ENCODE assay signal across 24 cellular contexts in genomic region chr4:47238697-47239096, GRCh38.
A peak's percentile ranks its signal among the peaks of the same experiment; 100 is the strongest.
DNase-seq lines count a peak whose midpoint lies in the region; ATAC-seq and TF ChIP-seq lines count a peak whose summit lies in the region.
"Had no signal": no experiment of that assay in that cellular context is flagged by ENCODE, and none has a peak within 500 bp of the region (broad histone marks: within the 10 kb centered on the region; RNA-seq: fewer than 3 reads in every experiment).

No MANE protein-coding gene starts in this region.

- intact Hi-C loops in uterus (cut with DNase I; ENCODE audit: low total_unique reads) = no loop called here

- no peak overlapping the region for H2AFZ ChIP-seq in fibroblast of lung (ENCODE audit: low read length)
- H2AFZ ChIP-seq: GM23248 had no signal

- H3K36me3 Mint-ChIP-seq in endothelial cell (ENCODE audit: low read depth, unreplicated experiment) = no peaks in the 10 kb centered on the region
- H3K36me3 Mint-ChIP-seq: CD14-positive monocyte had no signal

- no peak overlapping the region for H3K27ac Mint-ChIP-seq in endothelial cell (ENCODE audit: unreplicated experiment)
- H3K27ac Mint-ChIP-seq: B cell, CD14-positive monocyte, H9 had no signal

- H3K4me2 ChIP-seq in fibroblast of lung (ENCODE audit: extremely low read depth, insufficient read depth, low read length) = no peak overlapping the region

- no peaks in the 10 kb centered on the region for H3K9me3 Mint-ChIP-seq in endothelial cell (ENCODE audit: unreplicated experiment)

- no peak overlapping the region for H3K9ac ChIP-seq in fibroblast of lung (ENCODE audit: insufficient read depth, low read length)
- H3K9ac ChIP-seq: GM23248 had no signal

- no peaks in the 10 kb centered on the region for H3K9me3 ChIP-seq in fibroblast of lung (ENCODE audit: control insufficient read depth, insufficient read depth, low read depth, low read length)
- no peaks in the 10 kb centered on the region for H3K9me3 ChIP-seq in uterus
- H3K9me3 ChIP-seq: SJSA1 had no signal

- H3K27me3 ChIP-seq in fibroblast of lung (ENCODE audit: control insufficient read depth, insufficient read depth, low read length) = no peaks in the 10 kb centered on the region
- no peaks in the 10 kb centered on the region for H3K27me3 ChIP-seq in uterus
- H3K27me3 ChIP-seq: SJSA1 had no signal

- no peak for TF ChIP-seq CTCF in AG10803 (conservative IDR thresholded peaks at IDR 0.05; ENCODE audit: low read length)
- TF ChIP-seq CTCF in fibroblast of lung (conservative IDR thresholded peaks at IDR 0.05 in 1 of 2, IDR thresholded peaks at IDR 0.05 in 1 of 2; ENCODE audit: low read depth in 1 of 2, low read length in 2 of 2) = no peak
- TF ChIP-seq CTCF in uterus (IDR thresholded peaks at IDR 0.05) = no peak
- no peak for TF ChIP-seq CTCF in endothelial cell (IDR thresholded peaks at IDR 0.05; ENCODE audit: unreplicated experiment)

- no peak overlapping the region for H3K27ac ChIP-seq in fibroblast of lung (ENCODE audit: insufficient read depth, low read length)
- H3K27ac ChIP-seq in uterus = no peak overlapping the region
- H3K27ac ChIP-seq: GM23248, SJSA1 had no signal

- H4K20me1 ChIP-seq in fibroblast of lung (ENCODE audit: control insufficient read depth, extremely low read depth, insufficient read depth, low read length) = no peaks in the 10 kb centered on the region

- no peaks in the 10 kb centered on the region for H3K79me2 ChIP-seq in fibroblast of lung (ENCODE audit: control insufficient read depth, insufficient read depth, low read length)

- H3K36me3 ChIP-seq in fibroblast of lung (ENCODE audit: control insufficient read depth, insufficient read depth, low read length) (no peaks in the 10 kb centered on the region), uterus (no peaks in the 10 kb centered on the region)
- H3K36me3 ChIP-seq: SJSA1 had no signal

- peak; percentile 1 for DNase-seq in AG10803 (ENCODE audit: low read depth)
- DNase-seq in LHCN-M2 (ENCODE audit: low read depth) = peak; percentile 52
- peak; percentile 34 to 36 for DNase-seq in fibroblast of lung (ENCODE audit: low read depth in 2 of 2)
- DNase-seq in kidney glomerular epithelial cell (lab: John Stamatoyannopoulos, UW) = peak; percentile 17
- no peak for DNase-seq in NCI-H774 (lab: John Stamatoyannopoulos, UW)
- no peak for DNase-seq in uterus
- no peak for DNase-seq in endothelial cell (ENCODE audit: low spot score)
- DNase-seq: DMS53, GM23248, H9, KG1, NCI-H1105, NCI-H146, NCI-H2029, NCI-H2171, NCI-H345, NCI-H524, NCI-H82, OCI-M1 had no signal

- ATAC-seq in HG03196 (IDR thresholded peaks at IDR 0.05; ENCODE audit: unreplicated experiment) = no peak
- ATAC-seq: Right ventricle myocardium inferior had no signal

- peaks cover 4% of the 10 kb centered on the region for H3K27me3 Mint-ChIP-seq in endothelial cell (ENCODE audit: unreplicated experiment)
- H3K27me3 Mint-ChIP-seq: B cell had no signal

- no peaks in the 10 kb centered on the region for H3K4me1 Mint-ChIP-seq in endothelial cell (ENCODE audit: unreplicated experiment)
- H3K4me1 Mint-ChIP-seq: B cell, CD14-positive monocyte, H9 had no signal

- H3K4me1 ChIP-seq in fibroblast of lung (ENCODE audit: control insufficient read depth, extremely low read depth, insufficient read depth, low read length) (no peaks in the 10 kb centered on the region), uterus (no peaks in the 10 kb centered on the region)
- H3K4me1 ChIP-seq: SJSA1 had no signal

- H3K4me3 ChIP-seq in AG10803 (ENCODE audit: low read length) (no peak overlapping the region), fibroblast of lung (replicated peaks in 1 of 4; ENCODE audit: control extremely low read depth in 1 of 4, insufficient read depth in 1 of 4, low read depth in 3 of 4, low read length in 4 of 4) (no peak overlapping the region), uterus (no peak overlapping the region)
- H3K4me3 ChIP-seq: GM23248, SJSA1 had no signal

- TF ChIP-seq POLR2A in uterus (IDR thresholded peaks at IDR 0.05) = no peak

- H3K4me3 Mint-ChIP-seq in endothelial cell (ENCODE audit: unreplicated experiment) = no peak overlapping the region
- H3K4me3 Mint-ChIP-seq: B cell, CD14-positive monocyte, H9 had no signal

Comparison
In these comparisons a context has a peak if more than half of its experiments do, and no peak if none do; other contexts are left out.
1. DNase-seq: peak in AG10803 (single experiment), LHCN-M2 (single experiment), fibroblast of lung (2 of 2) and kidney glomerular epithelial cell (single experiment); none in NCI-H774 (single experiment), uterus (0 of 2) and endothelial cell (single experiment).